In the genomic region with DNA sequence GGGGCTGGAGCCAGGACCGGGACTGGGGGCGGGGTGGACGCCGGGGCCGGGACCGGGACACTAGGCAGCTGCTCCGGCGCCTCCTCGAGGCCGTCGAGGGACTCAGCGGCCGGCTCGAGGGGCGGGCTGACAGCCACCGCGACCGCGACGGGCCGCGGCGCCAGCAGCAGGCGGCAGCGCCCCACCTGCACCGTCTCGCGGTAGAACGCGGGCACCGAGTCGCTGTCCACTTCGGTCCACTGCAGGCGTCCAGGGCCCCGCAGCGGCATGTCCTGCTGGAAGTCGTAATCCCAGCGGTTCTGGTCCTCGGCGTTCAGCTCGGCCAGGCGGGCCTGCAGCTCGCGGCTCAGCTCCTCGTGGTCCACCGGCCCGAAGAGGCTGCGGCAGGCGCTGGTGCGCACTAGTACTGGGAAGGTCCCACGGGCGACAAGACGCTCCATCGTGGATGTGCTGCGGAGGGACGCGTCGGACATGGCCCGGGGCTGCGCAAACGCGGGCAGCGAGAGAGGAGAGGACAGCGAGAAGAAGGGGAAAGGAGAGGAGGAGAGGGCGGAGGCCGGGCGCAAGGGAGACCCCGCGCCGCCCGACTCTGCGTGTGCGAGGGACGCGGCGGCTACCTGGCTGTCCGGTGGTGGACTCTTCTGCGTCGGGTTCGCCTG, we compare ENCODE assay signal across 8 cellular contexts. TPM values are rescaled to one million over a fixed set of nuclear protein-coding genes. Genes with fewer than 3 reads are reported as not detected.
DNase-seq lines count a peak whose midpoint lies in the region; ATAC-seq and TF ChIP-seq lines count a peak whose summit lies in the region.

No MANE protein-coding gene starts in this region.

- TF ChIP-seq EP300 in SK-N-SH (IDR thresholded peaks at IDR 0.05; ENCODE audit: borderline replicate concordance in 1 of 2, low read depth in 1 of 2, low read length in 1 of 2), result no peak

- peak; percentile 52 for TF ChIP-seq RAD21 in SK-N-SH (IDR thresholded peaks at IDR 0.05; ENCODE audit: low read length)

- no peak for TF ChIP-seq POLR2A in testis (IDR thresholded peaks at IDR 0.05)

- H3K4me1 ChIP-seq in SK-N-SH (ENCODE audit: control insufficient read depth in 1 of 2, insufficient read depth in 2 of 2, low read depth in 1 of 2, low read length in 1 of 2) (peaks cover 3 to 40% of the 10 kb centered on the region in 2 experiments; a peak in 1 of 4 replicates), ectodermal cell (ENCODE audit: control insufficient read depth, insufficient read depth, low read length) (peaks cover 35% of the 10 kb centered on the region), lung (ENCODE audit: control insufficient read depth in 2 of 2, insufficient read depth in 2 of 2, low read length in 2 of 2) (peaks cover 0 to 6% of the 10 kb centered on the region in 2 donors), testis (peaks cover 26% of the 10 kb centered on the region)

- H3K79me2 ChIP-seq in SK-N-SH (ENCODE audit: insufficient read depth), result no peaks in the 10 kb centered on the region

- intact Hi-C loops in testis (cut with DNase I; ENCODE audit: low total_unique reads), result no loop called here

- H3K27ac ChIP-seq in SK-N-SH (ENCODE audit: low read depth in 2 of 2, low read length in 1 of 2), result peak overlapping the region in 1 of 2 experiments; percentile 83; a peak in 1 of 4 replicates
- peak overlapping the region; percentile 44 for H3K27ac ChIP-seq in ectodermal cell (ENCODE audit: insufficient read depth, low read depth, low read length, poor library complexity, severe bottlenecking)
- H3K27ac ChIP-seq in lung (ENCODE audit: low read depth in 1 of 2, low read length in 1 of 2), result peak overlapping the region; percentile 54 to 82
- H3K27ac ChIP-seq in testis, result peak overlapping the region; percentile 60 to 82

- H3K27me3 ChIP-seq in SK-N-SH (ENCODE audit: insufficient read depth) (no peaks in the 10 kb centered on the region), ectodermal cell (ENCODE audit: control insufficient read depth, insufficient read depth, low read length, poor library complexity, severe bottlenecking) (peaks cover 48% of the 10 kb centered on the region), lung (ENCODE audit: control insufficient read depth, insufficient read depth) (no peaks in the 10 kb centered on the region), testis (no peaks in the 10 kb centered on the region)

- peak overlapping the region; percentile 41; the same call in 1 of the 2 replicates for H3K9ac ChIP-seq in SK-N-SH

- CTCF ChIA-PET in SK-N-SH (lab: Yijun Ruan, JAX), result interaction anchor here (0.6 to 16.8 kb wide), 35 partner anchors 11 to 462 kb away, joined by 3 to 1016 read pairs (median 4); no protein-coding TSS in a partner anchor

- H3K4me3 ChIP-seq in SK-N-SH (ENCODE audit: low read depth in 2 of 2, low read length in 1 of 2) (peak overlapping the region; percentile 58 to 65), ectodermal cell (ENCODE audit: insufficient read depth, low read depth, low read length) (peak overlapping the region; percentile 77), lung (peak overlapping the region; percentile 63), testis (peak overlapping the region; percentile 69 to 75)

- H2AFZ ChIP-seq in SK-N-SH (ENCODE audit: low read depth), result peak overlapping the region; percentile 82

- WGBS in SK-N-SH (ENCODE audit: low lambda C conversion rate), result 2% methylated on average over 12 of the region's 80 CpGs
- WGBS in ectodermal cell, 2 experiments, result 1 to 2% methylated on average over 80 of the region's 80 CpGs
- WGBS in lung, 2 donors, result 0 to 1% methylated on average over 49 to 80 of the region's 80 CpGs
- whole genome bisulfite sequencing in testis, 2 donors, result 0 to 1% methylated on average over 2 to 69 of the region's 80 CpGs

- in situ Hi-C loops in Caki2 (cut with HindIII; ENCODE audit: low pct_unique_long_range_greater_than_20kb, low sequenced_read_pairs), result no loop called here

- peaks cover 7% of the 10 kb centered on the region for H3F3A ChIP-seq in SK-N-SH (replicated peaks; ENCODE audit: insufficient read depth)

- DNase-seq in Caki2 (ENCODE audit: low read depth) (peak; percentile 46), SK-N-SH (peak; percentile 87), lung (ENCODE audit: low spot score) (no peak), testis (peak; percentile 43), dedifferentiated amniotic fluid mesenchymal stem cell (ENCODE audit: extremely low spot score) (no peak)

- H3K9me2 ChIP-seq in SK-N-SH, result no peaks in the 10 kb centered on the region

- H3K4me2 ChIP-seq in SK-N-SH, result peak overlapping the region; percentile 97

- POLR2A ChIA-PET in SK-N-SH (lab: Yijun Ruan, JAX), result interaction anchor here (0.6 to 4.6 kb wide), 11 partner anchors 9 to 485 kb away, joined by 3 to 25 read pairs (median 4); a partner anchor contains a TSS

- H3K36me3 ChIP-seq in SK-N-SH (replicated peaks in 1 of 2; ENCODE audit: control insufficient read depth in 1 of 2, insufficient read depth in 2 of 2, low read length in 1 of 2) (no peaks in the 10 kb centered on the region), ectodermal cell (ENCODE audit: control insufficient read depth, insufficient read depth, low read length) (no peaks in the 10 kb centered on the region), lung (ENCODE audit: control insufficient read depth in 2 of 2, insufficient read depth in 2 of 2, low read length in 2 of 2) (no peaks in the 10 kb centered on the region), testis (ENCODE audit: low read depth, missing control alignments) (no peaks in the 10 kb centered on the region)

- TF ChIP-seq CTCF in SK-N-SH (IDR thresholded peaks at IDR 0.05) (0 out of 2 replicates have a peak, but pooled peaks have one; percentile 9), lung (IDR thresholded peaks at IDR 0.05; ENCODE audit: control extremely low read depth, extremely low read depth) (no peak), testis (IDR thresholded peaks at IDR 0.05) (peak in 1 of 3 experiments; percentile 13)

- peak; percentile 1 for ATAC-seq in HG02678 (IDR thresholded peaks at IDR 0.05; ENCODE audit: unreplicated experiment)
- peak; percentile 20 for ATAC-seq in lung (ENCODE audit: insufficient read depth, low FRiP score)
- no peak for ATAC-seq in HG02610 (IDR thresholded peaks at IDR 0.05; ENCODE audit: unreplicated experiment)

- H4K20me1 ChIP-seq in SK-N-SH (ENCODE audit: insufficient read depth), result no peaks in the 10 kb centered on the region

- H3K9me3 ChIP-seq in SK-N-SH, result no peaks in the 10 kb centered on the region
- H3K9me3 ChIP-seq in ectodermal cell (ENCODE audit: control insufficient read depth, low read length), result no peaks in the 10 kb centered on the region
- H3K9me3 ChIP-seq in lung (ENCODE audit: control insufficient read depth in 2 of 2, insufficient read depth in 1 of 2, low read length in 1 of 2), result no peaks in the 10 kb centered on the region
- H3K9me3 ChIP-seq in testis, result no peaks in the 10 kb centered on the region

TF ChIP-seq in SK-N-SH, 30 proteins besides CTCF, POLR2A, EP300 and RAD21 (continues in another document):
- no peak for TF ChIP-seq EZH2phosphoT487 (IDR thresholded peaks at IDR 0.05; ENCODE audit: borderline replicate concordance, low read depth)
- 0 out of 2 replicates have a peak, but pooled peaks have one; percentile 20 for TF ChIP-seq FOXJ3 (CRISPR knock-in tag; IDR thresholded peaks at IDR 0.05)
- TF ChIP-seq, protein P1, sequence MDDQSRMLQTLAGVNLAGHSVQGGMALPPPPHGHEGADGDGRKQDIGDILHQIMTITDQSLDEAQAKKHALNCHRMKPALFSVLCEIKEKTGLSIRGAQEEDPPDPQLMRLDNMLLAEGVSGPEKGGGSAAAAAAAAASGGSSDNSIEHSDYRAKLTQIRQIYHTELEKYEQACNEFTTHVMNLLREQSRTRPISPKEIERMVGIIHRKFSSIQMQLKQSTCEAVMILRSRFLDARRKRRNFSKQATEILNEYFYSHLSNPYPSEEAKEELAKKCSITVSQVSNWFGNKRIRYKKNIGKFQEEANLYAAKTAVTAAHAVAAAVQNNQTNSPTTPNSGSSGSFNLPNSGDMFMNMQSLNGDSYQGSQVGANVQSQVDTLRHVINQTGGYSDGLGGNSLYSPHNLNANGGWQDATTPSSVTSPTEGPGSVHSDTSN (IDR thresholded peaks at IDR 0.05), result no peak
- TF ChIP-seq, protein P2, sequence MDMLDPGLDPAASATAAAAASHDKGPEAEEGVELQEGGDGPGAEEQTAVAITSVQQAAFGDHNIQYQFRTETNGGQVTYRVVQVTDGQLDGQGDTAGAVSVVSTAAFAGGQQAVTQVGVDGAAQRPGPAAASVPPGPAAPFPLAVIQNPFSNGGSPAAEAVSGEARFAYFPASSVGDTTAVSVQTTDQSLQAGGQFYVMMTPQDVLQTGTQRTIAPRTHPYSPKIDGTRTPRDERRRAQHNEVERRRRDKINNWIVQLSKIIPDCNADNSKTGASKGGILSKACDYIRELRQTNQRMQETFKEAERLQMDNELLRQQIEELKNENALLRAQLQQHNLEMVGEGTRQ (IDR thresholded peaks at IDR 0.05; ENCODE audit: borderline replicate concordance, low read depth, low read length), result no peak
- no peak for TF ChIP-seq RXRA (IDR thresholded peaks at IDR 0.05; ENCODE audit: borderline replicate concordance, low read depth)

RNA-seq across cellular contexts. Expression of a gene that starts 0.4 kb away (rescaled TPM):
- 12.8 and 15.8 TPM in 2 replicates for total RNA-seq in Caki2 (2014; rRNA removed; shearing (Covaris generic); ENCODE audit: low replicate concordance)
- polyA plus RNA-seq in SK-N-SH (2012; rRNA removed) (1.1 and 1.6 TPM in 2 replicates), lung (10 to 100 TPM in 1 of 2 donors, 1 to 10 TPM in 1; 9.9 to 24.0 TPM), testis (ENCODE audit: insufficient read depth, low read depth, low replicate concordance) (15.2 TPM)
- 1.2 and 1.7 TPM in 2 replicates for polyA plus RNA-seq in SK-N-SH (2012; cell fraction: cytosol; rRNA removed)
- polyA plus RNA-seq in SK-N-SH (2012; cell fraction: nucleus; rRNA removed), result 2.4 and 4.2 TPM in 2 replicates
- 49.6 TPM for polyA plus RNA-seq in ectodermal cell (2013, experiment 1 of 4)
- polyA plus RNA-seq in ectodermal cell (2013, experiment 2 of 4), result 35.2 TPM
- 50.7 TPM for polyA plus RNA-seq in ectodermal cell (2013, experiment 3 of 4)
- polyA plus RNA-seq in ectodermal cell (2013, experiment 4 of 4), result 58.4 TPM
- total RNA-seq in lung (100 to 1,000 TPM in 1 of 2 donors, 10 to 100 TPM in 1; 29.7 to 123 TPM), testis (10 to 100 TPM; 24.3 to 34.9 TPM)

RNA-seq across cellular contexts. Expression of a gene that starts 44.1 kb away (rescaled TPM):
- 21.8 and 27.2 TPM in 2 replicates for total RNA-seq in Caki2 (2014; rRNA removed; shearing (Covaris generic); ENCODE audit: low replicate concordance)
- polyA plus RNA-seq in SK-N-SH (2012; rRNA removed) (16.2 and 23.6 TPM in 2 replicates), lung (10 to 100 TPM; 24.1 to 49.2 TPM), testis (ENCODE audit: insufficient read depth, low read depth, low replicate concordance) (0.62 TPM)
- polyA plus RNA-seq in SK-N-SH (2012; cell fraction: cytosol; rRNA removed), result 15.9 and 26.1 TPM in 2 replicates
- polyA plus RNA-seq in SK-N-SH (2012; cell fraction: nucleus; rRNA removed), result 15.9 and 37.1 TPM in 2 replicates
- 4.6 TPM for polyA plus RNA-seq in ectodermal cell (2013, experiment 1 of 4)
- polyA plus RNA-seq in ectodermal cell (2013, experiment 2 of 4), result 2.9 TPM
- 3.3 TPM for polyA plus RNA-seq in ectodermal cell (2013, experiment 3 of 4)
- 2.6 TPM for polyA plus RNA-seq in ectodermal cell (2013, experiment 4 of 4)
- total RNA-seq in lung (10 to 100 TPM in 1 of 2 donors, under 1 TPM in 1; 0.60 to 22.0 TPM), testis (1 to 10 TPM; 2.2 to 4.0 TPM)

Comparison
In these comparisons a context has a peak if more than half of its experiments do, and no peak if none do; other contexts are left out.
1. DNase-seq: peak in Caki2 (single experiment), SK-N-SH (single experiment) and testis (single experiment); none in lung (single experiment) and dedifferentiated amniotic fluid mesenchymal stem cell (single experiment).
2. Peak in every context shown above with its lines, with median percentiles within 50 percentile points of each other: H3K4me3 ChIP-seq.